Comparison of ENCODE assay signal across 16 cellular contexts in genomic region chr7:104045183-104045582, GRCh38. TPM values are rescaled to one million over a fixed set of nuclear protein-coding genes. Genes with fewer than 3 reads are reported as not detected.
DNase-seq lines count a peak whose midpoint lies in the region; ATAC-seq, FAIRE-seq and TF ChIP-seq lines count a peak whose summit lies in the region.
"Had no signal": no experiment of that assay in that cellular context is flagged by ENCODE, and none has a peak within 500 bp of the region (broad histone marks: within the 10 kb centered on the region; RNA-seq: fewer than 3 reads in every experiment).

No MANE protein-coding gene starts in this region.

- H3K4me2 ChIP-seq in GM23338 (no peak overlapping the region), GM12878 (ENCODE audit: control insufficient read depth, insufficient read depth) (no peak overlapping the region), H9 (ENCODE audit: insufficient read depth, insufficient read length, low read length) (no peak overlapping the region)
- H3K4me2 ChIP-seq: BLaER1 had no signal

- ATAC-seq in GM23338 (no peak), GM12878 (no peak)

- no peaks in the 10 kb centered on the region for H3K9me3 ChIP-seq in GM12878 (replicated peaks; ENCODE audit: control insufficient read depth, insufficient read depth, low read length)
- no peaks in the 10 kb centered on the region for H3K9me3 ChIP-seq in H9 (ENCODE audit: control insufficient read depth, low read depth, low read length)
- H3K9me3 ChIP-seq: BLaER1 had no signal

- no peaks in the 10 kb centered on the region for H3K23me2 ChIP-seq in H9 (ENCODE audit: insufficient read length, low read depth, low read length, poor library complexity, severe bottlenecking)

- intact Hi-C loops in GM12878 (cut with micrococcal nuclease; ENCODE audit: unreplicated experiment), result no loop called here

- no peak overlapping the region for H2BK120ac ChIP-seq in H9 (ENCODE audit: low read depth, low read length, poor library complexity, severe bottlenecking)

- no peak overlapping the region for H3K27ac ChIP-seq in GM23338 (ENCODE audit: low read depth)
- H3K27ac ChIP-seq in GM12878 (ENCODE audit: control insufficient read depth, insufficient read depth), result no peak overlapping the region
- H3K27ac ChIP-seq in caudate nucleus (ENCODE audit: low read depth, low read length), result no peak overlapping the region
- no peak overlapping the region for H3K27ac ChIP-seq in H9 (ENCODE audit: insufficient read length, low read depth, low read length)
- H3K27ac ChIP-seq: BLaER1 had no signal

- H3K36me3 Mint-ChIP-seq in GM23338 (ENCODE audit: low read depth) (no peaks in the 10 kb centered on the region), H9 (ENCODE audit: insufficient read depth in 1 of 3, low read depth in 3 of 3) (no peaks in the 10 kb centered on the region)
- H3K36me3 Mint-ChIP-seq: CD8-positive, alpha-beta memory T cell had no signal

- H3K79me1 ChIP-seq in H9 (ENCODE audit: insufficient read depth, low read depth, low read length, poor library complexity, severe bottlenecking), result no peaks in the 10 kb centered on the region

- no peak overlapping the region for H4K5ac ChIP-seq in H9 (ENCODE audit: insufficient read length, low read depth, low read length)

- no peak for FAIRE-seq in GM12878 (lab: Jason Lieb, UNC)
- FAIRE-seq: H54, RCC 7860 had no signal

- CTCF ChIA-PET in GM12878 (lab: Yijun Ruan, JAX), result interaction anchor here (1.0 kb wide), 1 partner anchor 51 kb away, joined by 3 read pairs; no protein-coding TSS in a partner anchor

- no peak overlapping the region for H2BK15ac ChIP-seq in H9 (ENCODE audit: low read depth, low read length)

- TF ChIP-seq CTCF in GM23338 (conservative IDR thresholded peaks at IDR 0.05; ENCODE audit: low read depth in 2 of 2), result no peak
- TF ChIP-seq CTCF in GM12878 (IDR thresholded peaks at IDR 0.05 in 2 of 3, conservative IDR thresholded peaks at IDR 0.05 in 1 of 3; ENCODE audit: control insufficient read depth in 2 of 3, extremely low read depth in 1 of 3, insufficient read depth in 1 of 3, low read depth in 3 of 3, low read length in 3 of 3), result no peak
- no peak for TF ChIP-seq CTCF in H9 (conservative IDR thresholded peaks at IDR 0.05)

- no peak overlapping the region for H2BK20ac ChIP-seq in H9 (ENCODE audit: low read depth, low read length, poor library complexity, severe bottlenecking)

- H3F3A ChIP-seq in GM23338 (replicated peaks; ENCODE audit: low read depth), result no peaks in the 10 kb centered on the region

- TF ChIP-seq POLR2A in GM12878 (IDR thresholded peaks at IDR 0.05; ENCODE audit: low read depth, low read length), result no peak

- no peak overlapping the region for H3K18ac ChIP-seq in H9 (ENCODE audit: insufficient read length, low read depth, low read length)

- H2AFZ ChIP-seq in GM23338 (no peak overlapping the region), GM12878 (ENCODE audit: control insufficient read depth, low read depth, low read length) (no peak overlapping the region), H9 (ENCODE audit: low read length) (no peak overlapping the region)

- H4K20me1 ChIP-seq in GM23338 (replicated peaks; ENCODE audit: insufficient read depth) (no peaks in the 10 kb centered on the region), GM12878 (ENCODE audit: control insufficient read depth, insufficient read depth) (no peaks in the 10 kb centered on the region), H9 (ENCODE audit: control insufficient read depth, insufficient read depth, insufficient read length) (no peaks in the 10 kb centered on the region)
- H4K20me1 ChIP-seq: BLaER1 had no signal

- H4K91ac ChIP-seq in H9 (ENCODE audit: insufficient read length, low read depth, low read length), result no peak overlapping the region

- H3K27me3 Mint-ChIP-seq in GM23338 (ENCODE audit: insufficient read depth, low read depth, poor library complexity) (no peaks in the 10 kb centered on the region), H9 (ENCODE audit: low read depth) (no peaks in the 10 kb centered on the region; the same call in 1 of the 2 replicates)

- no peaks in the 10 kb centered on the region for H3K27me3 ChIP-seq in GM23338 (ENCODE audit: insufficient read depth)
- H3K27me3 ChIP-seq in GM12878 (replicated peaks in 1 of 2; ENCODE audit: control insufficient read depth in 2 of 2, insufficient read depth in 2 of 2, low read length in 1 of 2), result no peaks in the 10 kb centered on the region
- H3K27me3 ChIP-seq in H9 (ENCODE audit: insufficient read depth, low read length), result no peaks in the 10 kb centered on the region
- H3K27me3 ChIP-seq: BLaER1 had no signal

- H2AK5ac ChIP-seq in H9 (ENCODE audit: insufficient read length, low read length), result no peak overlapping the region

- RAD21 ChIA-PET in GM12878 (lab: Charles Lee; ENCODE audit: unreplicated experiment), result no interaction called here

- no peak for TF ChIP-seq EP300 in GM12878 (IDR thresholded peaks at IDR 0.05; ENCODE audit: borderline replicate concordance in 1 of 2, control insufficient read depth in 1 of 2, low read depth in 2 of 2, low read length in 2 of 2)

- H3K9ac ChIP-seq in GM12878 (ENCODE audit: control insufficient read depth, insufficient read depth, low read length) (no peak overlapping the region), H9 (ENCODE audit: extremely low read depth, insufficient read length, low read length) (no peak overlapping the region)
- H3K9ac ChIP-seq: BLaER1 had no signal

- H3K36me3 ChIP-seq in GM23338 (ENCODE audit: insufficient read depth), result no peaks in the 10 kb centered on the region
- no peaks in the 10 kb centered on the region for H3K36me3 ChIP-seq in GM12878 (ENCODE audit: control insufficient read depth in 2 of 2, insufficient read depth in 2 of 2, low read length in 1 of 2)
- H3K36me3 ChIP-seq: BLaER1 had no signal

- no peak overlapping the region for H3T11ph ChIP-seq in H9 (ENCODE audit: low read length)

- WGBS in GM12878 (ENCODE audit: insufficient coverage, insufficient replicate concordance, low lambda C conversion rate, missing lambda C conversion rate), result 55% methylated on average over 3 of the region's 3 CpGs
- no CpG with 5 or more reads among the region's 3 CpGs for WGBS in H9 (ENCODE audit: extremely low coverage, insufficient read length, low lambda C conversion rate)

- no peak overlapping the region for H2BK5ac ChIP-seq in H9 (ENCODE audit: insufficient read length, low read length)

- no peaks in the 10 kb centered on the region for H3K9me2 ChIP-seq in GM23338 (ENCODE audit: insufficient read depth)

- no peaks in the 10 kb centered on the region for H3K79me2 ChIP-seq in GM23338 (replicated peaks; ENCODE audit: insufficient read depth)
- H3K79me2 ChIP-seq in GM12878 (ENCODE audit: control insufficient read depth, insufficient read depth, low read length), result no peaks in the 10 kb centered on the region
- H3K79me2 ChIP-seq in H9 (ENCODE audit: insufficient read depth, low read length), result no peaks in the 10 kb centered on the region

- H3K4ac ChIP-seq in H9 (ENCODE audit: low read depth, low read length), result no peak overlapping the region

- POLR2A ChIA-PET in GM12878 (lab: Charles Lee), result no interaction called here

- DNase-seq in ACHN, result peak; percentile 15
- DNase-seq in GM23338 (ENCODE audit: low spot score), result no peak
- DNase-seq in GM12878 (ENCODE audit: low read depth, low spot score), result no peak
- peak; percentile 9 for DNase-seq in left kidney (ENCODE audit: low read depth, low spot score)
- DNase-seq in activated CD8-positive, alpha-beta memory T cell treated with anti-CD3 and anti-CD28 coated beads, Interleukin-2, amount 50 U/mL, for 48 hours, result no peak
- no peak for DNase-seq in caudate nucleus (lab: John Stamatoyannopoulos, UW)
- no peak for DNase-seq in H9
- no peak for DNase-seq in putamen (ENCODE audit: low spot score)
- DNase-seq: CD8-positive, alpha-beta memory T cell; NCI-H1048; NCI-H1694 treated with DMSO at 0.1 percent for 48 hours; NCI-H446; SHP77 treated with DMSO at 0.1 percent for 48 hours had no signal

- no peak overlapping the region for H4K8ac ChIP-seq in H9 (replicated peaks; ENCODE audit: insufficient read length, low read depth, low read length)

- no TSS peak for BruUV-seq in GM12878 (replicated peaks; lab: Mats Ljungman, UMichigan)

- H3K14ac ChIP-seq in H9 (ENCODE audit: insufficient read depth, low read length), result no peak overlapping the region

- no peak overlapping the region for H3K23ac ChIP-seq in H9 (ENCODE audit: insufficient read length, low read depth, low read length)

- SMC1A ChIA-PET in GM12878 (lab: Charles Lee; ENCODE audit: uncharacterized antibody, unreplicated experiment), result no interaction called here

- TF ChIP-seq RAD21 in GM12878 (IDR thresholded peaks at IDR 0.05; ENCODE audit: insufficient read depth, low read depth, low read length), result no peak

- peaks cover 8% of the 10 kb centered on the region; the same call in 2 of the 3 replicates for H3K4me1 Mint-ChIP-seq in GM23338
- H3K4me1 Mint-ChIP-seq in H9, result peaks cover 0 to 3% of the 10 kb centered on the region in 2 experiments; a peak in 1 of 4 replicates
- H3K4me1 Mint-ChIP-seq: CD8-positive, alpha-beta memory T cell had no signal

- no peaks in the 10 kb centered on the region for H3K9me3 Mint-ChIP-seq in GM23338
- H3K9me3 Mint-ChIP-seq in H9, result no peaks in the 10 kb centered on the region

- H3K56ac ChIP-seq in H9 (ENCODE audit: insufficient read length, low read depth, low read length), result no peak overlapping the region

- H3K4me3 Mint-ChIP-seq in GM23338 (no peak overlapping the region), H9 (no peak overlapping the region)
- H3K4me3 Mint-ChIP-seq: CD8-positive, alpha-beta memory T cell had no signal

- H2BK12ac ChIP-seq in H9 (ENCODE audit: insufficient read length, low read depth, low read length), result no peak overlapping the region

- in situ Hi-C loops in ACHN (cut with HindIII; ENCODE audit: low pct_ligation_motif_present, low pct_unique_long_range_greater_than_20kb, low sequenced_read_pairs) (no loop called here), GM12878 (cut with MboI) (no loop called here)

- H3K27ac Mint-ChIP-seq in GM23338, result no peak overlapping the region
- H3K27ac Mint-ChIP-seq in H9, result no peak overlapping the region
- H3K27ac Mint-ChIP-seq: CD8-positive, alpha-beta memory T cell had no signal

- H3K4me1 ChIP-seq in GM23338 (ENCODE audit: insufficient read depth) (no peaks in the 10 kb centered on the region), GM12878 (ENCODE audit: control insufficient read depth, insufficient read depth, low read length) (no peaks in the 10 kb centered on the region), H9 (ENCODE audit: insufficient read depth, low read length) (no peaks in the 10 kb centered on the region)
- H3K4me1 ChIP-seq: BLaER1 had no signal

- no peak overlapping the region for H3K4me3 ChIP-seq in GM23338
- no peak overlapping the region for H3K4me3 ChIP-seq in GM12878
- H3K4me3 ChIP-seq: BLaER1 had no signal

RNA-seq across cellular contexts. Expression of gene RELN, which starts 55.7 kb away (rescaled TPM):
- 0.19 and 0.76 TPM in 2 replicates for total RNA-seq in GM23338 (2014; rRNA removed; shearing (Covaris generic))
- polyA plus RNA-seq in GM23338 (2016; fragmentation: Nextera tagmentation; extraction: Ambion mirVana) (0.10 and 0.26 TPM in 2 replicates), GM12878 (2011; rRNA removed) (not detected in 2 replicates), GM12878 (2014; fragmentation: Illumina TruSeq; extraction: Trizol) (not detected in 2 replicates), GM12878 (2014; fragmentation: Nextera tagmentation; extraction: Ambion mirVana) (not detected), GM12878 (2014; rRNA removed) (not detected in 2 replicates), GM12878 (2016; fragmentation: Nextera tagmentation; extraction: Ambion mirVana) (not detected)
- total RNA-seq in GM12878 (2013; cell fraction: nucleolus; rRNA removed), result not detected in 2 replicates
- total RNA-seq in GM12878 (2014; rRNA removed) (0.11 TPM in 1 of 2 replicates, not detected in the other), GM12878 (2014; rRNA removed; fragmentation: Illumina TruSeq; extraction: Trizol) (not detected in 2 replicates), GM12878 (2021) (0.11 and 0.21 TPM in 2 replicates), H9 (2021) (0.02 TPM in 1 of 2 replicates, not detected in the other)
- not detected for polyA plus RNA-seq in GM12878 (2011; ENCODE audit: low read depth)
- under 0.01 TPM in 1 of 2 replicates, not detected in the other for polyA plus RNA-seq in GM12878 (2011; cell fraction: cytosol; rRNA removed)
- polyA plus RNA-seq in GM12878 (2011; cell fraction: nucleus; rRNA removed), result 0.01 and 0.06 TPM in 2 replicates
- not detected in 2 replicates for polyA plus RNA-seq in GM12878 (2012)
- 0.05 TPM in 1 of 2 replicates, not detected in the other for polyA minus RNA-seq in GM12878 (2011; rRNA and poly(A)+ RNA removed)
- polyA minus RNA-seq in GM12878 (2011; cell fraction: cytosol; rRNA and poly(A)+ RNA removed), result not detected in 2 replicates
- polyA minus RNA-seq in GM12878 (2011; cell fraction: nucleus; rRNA and poly(A)+ RNA removed), result under 0.01 TPM in 1 of 2 replicates, not detected in the other
- total RNA-seq: CD8-positive, alpha-beta memory T cell had no signal
- polyA plus RNA-seq: CD8-positive, alpha-beta memory T cell had no signal

Comparison
In these comparisons a context has a peak if more than half of its experiments do, and no peak if none do; other contexts are left out.
1. DNase-seq: peak in ACHN (single experiment) and left kidney (single experiment); none in GM23338 (single experiment), GM12878 (single experiment), activated CD8-positive, alpha-beta memory T cell treated with anti-CD3 and anti-CD28 coated beads, Interleukin-2, amount 50 U/mL, for 48 hours (single experiment), caudate nucleus (0 of 61), H9 (single experiment) and putamen (single experiment).